ENCODE assay signal across 7 cellular contexts in genomic region chr15:63374686-63375520, GRCh38. TPM values are rescaled to one million over a fixed set of nuclear protein-coding genes. Genes with fewer than 3 reads are reported as not detected.
DNase-seq lines count a peak whose midpoint lies in the region; ATAC-seq, FAIRE-seq and TF ChIP-seq lines count a peak whose summit lies in the region.

No MANE protein-coding gene starts in this region.

- H3K36me3 ChIP-seq in H7 (replicated peaks; ENCODE audit: control insufficient read depth, insufficient read depth, low read length) (no peaks in the 10 kb centered on the region), pancreas (no peaks in the 10 kb centered on the region)

- H3K4me3 ChIP-seq in H7 (ENCODE audit: insufficient read depth, low read depth, low read length) (no peak overlapping the region), pancreas (no peak overlapping the region)

- ATAC-seq in esophagus mucosa, result peak; percentile 12
- ATAC-seq in pancreas, result peak in 3 of 4 donors; percentile 30 to 39 (median 36)

- no peaks in the 10 kb centered on the region for H3K9me3 ChIP-seq in pancreas

- intact Hi-C loops in pancreas (cut with DNase I), result no loop called here

- peak; percentile 6 for DNase-seq in H7
- peak; percentile 42 for DNase-seq in RWPE1 (ENCODE audit: low spot score)
- no peak for DNase-seq in pancreas
- DNase-seq in SW 1271 (lab: John Stamatoyannopoulos, UW), result no peak
- DNase-seq in iPS-NIHi7 (ENCODE audit: extremely low spot score), result no peak
- no peak for DNase-seq in DMS153 (lab: John Stamatoyannopoulos, UW)

- H3K27ac ChIP-seq in RWPE1, result peak overlapping the region; percentile 90
- no peak overlapping the region for H3K27ac ChIP-seq in pancreas

- CTCF ChIA-PET in RWPE1 (lab: Yijun Ruan, JAX), result interaction anchor here (0.6 kb wide), 1 partner anchor 86 kb away, joined by 3 read pairs; no protein-coding TSS in a partner anchor

- 48 to 60% methylated on average over 11 of the region's 11 CpGs for WGBS in pancreas, 2 donors

- peaks cover 0 to 11% (median 5%) of the 10 kb centered on the region in 3 donors for H3K4me1 ChIP-seq in pancreas

- POLR2A ChIA-PET in RWPE1 (lab: Yijun Ruan, JAX; ENCODE audit: low non-redundant PET), result no interaction called here

- no peak for TF ChIP-seq CTCF in RWPE1 (conservative IDR thresholded peaks at IDR 0.05; ENCODE audit: low read depth)
- no peak for TF ChIP-seq CTCF in pancreas (IDR thresholded peaks at IDR 0.05)

- FAIRE-seq in pancreas (lab: Jason Lieb, UNC), result no peak

- H3K27me3 ChIP-seq in H7 (ENCODE audit: control insufficient read depth, insufficient read depth, low read length), result no peaks in the 10 kb centered on the region
- no peaks in the 10 kb centered on the region for H3K27me3 ChIP-seq in pancreas

RNA-seq across cellular contexts. Expression of gene CA12, which starts 6.7 kb away (rescaled TPM):
- total RNA-seq in H7 (2014; rRNA removed; shearing (Covaris generic)), result 0.70 and 1.9 TPM in 2 replicates
- total RNA-seq in esophagus mucosa (138 TPM), pancreas (10 to 100 TPM; 10.2 to 49.6 (median 28.6) TPM)
- polyA plus RNA-seq in pancreas, result 10 to 100 TPM in 1 of 2 donors, 1 to 10 TPM in 1; 7.5 to 21.0 TPM

Comparison
In these comparisons a context has a peak if more than half of its experiments do, and no peak if none do; other contexts are left out.
1. DNase-seq: peak in H7 (single experiment) and RWPE1 (single experiment); none in pancreas (0 of 6), SW 1271 (0 of 2), iPS-NIHi7 (single experiment) and DMS153 (single experiment).